Comparison of ENCODE assay signal across 19 cellular contexts in the genomic region with DNA sequence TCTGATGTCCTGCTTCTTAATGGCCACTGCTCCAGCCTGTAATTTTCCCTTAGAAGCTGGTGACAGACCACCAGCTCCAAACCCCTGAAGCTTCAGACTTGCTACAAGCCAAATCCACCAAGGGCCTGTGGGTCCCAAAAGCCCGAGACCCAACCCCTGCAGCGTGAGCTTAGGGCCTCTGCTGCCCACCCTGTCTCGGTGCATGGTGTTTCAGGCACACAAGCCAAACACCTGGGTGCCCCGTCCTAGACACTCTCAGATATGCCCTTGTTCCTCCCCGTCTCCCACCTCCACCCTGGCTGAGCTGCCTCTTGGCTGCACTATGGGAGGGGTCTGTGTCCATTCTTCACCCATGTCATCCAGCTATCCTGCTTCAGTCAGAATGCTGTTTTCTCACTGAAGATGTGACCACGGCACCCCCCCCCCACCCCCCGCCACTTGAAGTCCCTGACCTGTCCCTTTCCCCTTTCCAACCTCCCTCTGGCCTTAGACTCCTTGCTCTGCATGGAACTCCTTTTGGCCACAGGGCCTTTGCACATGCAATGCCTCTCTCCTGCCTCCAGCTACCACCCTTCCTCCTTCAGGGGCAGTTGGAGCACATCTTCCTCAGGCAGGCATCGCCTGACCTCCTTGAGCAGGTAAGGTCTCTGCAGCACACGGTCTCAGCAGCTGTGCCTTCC. TPM values are rescaled to one million over a fixed set of nuclear protein-coding genes. Genes with fewer than 3 reads are reported as not detected.
A peak's percentile ranks its signal among the peaks of the same experiment; 100 is the strongest.
DNase-seq lines count a peak whose midpoint lies in the region; ATAC-seq and TF ChIP-seq lines count a peak whose summit lies in the region.
"Had no signal": no experiment of that assay in that cellular context is flagged by ENCODE, and none has a peak within 500 bp of the region (broad histone marks: within the 10 kb centered on the region; RNA-seq: fewer than 3 reads in every experiment).

No MANE protein-coding gene starts in this region.

- H3K27ac Mint-ChIP-seq in MCF 10A (ENCODE audit: low read depth, unreplicated experiment) = no peak overlapping the region
- H3K27ac Mint-ChIP-seq in T-helper 2 cell treated with Interferon-gamma antibody and Interleukin-4, amounts not matched to agents 5 μg/mL and 100 μg/mL, for 36 hours = no peak overlapping the region
- no peak overlapping the region for H3K27ac Mint-ChIP-seq in WTC11
- H3K27ac Mint-ChIP-seq: CD4-positive, alpha-beta T cell had no signal

- H3K27me3 Mint-ChIP-seq in MCF 10A (ENCODE audit: insufficient read depth, unreplicated experiment) (no peaks in the 10 kb centered on the region), WTC11 (ENCODE audit: low read depth) (peaks cover 10% of the 10 kb centered on the region; the same call in 1 of the 2 replicates)
- no peaks in the 10 kb centered on the region for H3K27me3 Mint-ChIP-seq in T-helper 2 cell treated with Interferon-gamma antibody and Interleukin-4, amounts not matched to agents 5 μg/mL and 100 μg/mL, for 36 hours (ENCODE audit: low read depth)
- H3K27me3 Mint-ChIP-seq: CD4-positive, alpha-beta T cell had no signal

- H3K4me1 ChIP-seq in breast epithelium (no peaks in the 10 kb centered on the region), osteoblast (ENCODE audit: insufficient read depth, low read length) (no peaks in the 10 kb centered on the region), upper lobe of right lung (no peaks in the 10 kb centered on the region)

- H3K27ac ChIP-seq in breast epithelium = no peak overlapping the region
- H3K27ac ChIP-seq in osteoblast (ENCODE audit: low read depth, low read length) = no peak overlapping the region
- H3K27ac ChIP-seq in upper lobe of right lung = no peak overlapping the region

- peaks cover 57 to 77% of the 10 kb centered on the region in 2 donors for H3K9me3 ChIP-seq in breast epithelium
- no peaks in the 10 kb centered on the region for H3K9me3 ChIP-seq in osteoblast (ENCODE audit: low read depth, low read length)
- peaks cover 13% of the 10 kb centered on the region for H3K9me3 ChIP-seq in upper lobe of right lung

- H3K36me3 Mint-ChIP-seq in MCF 10A (ENCODE audit: insufficient read depth, unreplicated experiment) (no peaks in the 10 kb centered on the region), WTC11 (peaks cover 13% of the 10 kb centered on the region)
- no peaks in the 10 kb centered on the region for H3K36me3 Mint-ChIP-seq in T-helper 2 cell treated with Interferon-gamma antibody and Interleukin-4, amounts not matched to agents 5 μg/mL and 100 μg/mL, for 36 hours (ENCODE audit: low read depth)

- POLR2A ChIA-PET in MCF 10A (lab: Yijun Ruan, JAX) = no interaction called here
- POLR2A ChIA-PET in WTC11 (lab: Charles Lee) = no interaction called here

- intact Hi-C loops in breast epithelium (cut with DNase I; ENCODE audit: low total_unique reads) = no loop called here
- intact Hi-C loops in MCF 10A (cut with micrococcal nuclease) = no loop called here
- intact Hi-C loops in upper lobe of right lung (cut with DNase I) = no loop called here

- no peaks in the 10 kb centered on the region for H3K79me2 ChIP-seq in osteoblast (ENCODE audit: insufficient read depth, low read length)

- H3K4me2 ChIP-seq in osteoblast (ENCODE audit: insufficient read depth, low read length) = no peak overlapping the region

- H3K27me3 ChIP-seq in breast epithelium (no peaks in the 10 kb centered on the region), osteoblast (ENCODE audit: insufficient read depth, low read length) (no peaks in the 10 kb centered on the region), upper lobe of right lung (no peaks in the 10 kb centered on the region)

- H3K9me3 Mint-ChIP-seq in MCF 10A (ENCODE audit: unreplicated experiment) (peaks cover 34% of the 10 kb centered on the region), WTC11 (peaks cover 44% of the 10 kb centered on the region)
- H3K9me3 Mint-ChIP-seq in T-helper 2 cell treated with Interferon-gamma antibody and Interleukin-4, amounts not matched to agents 5 μg/mL and 100 μg/mL, for 36 hours = peaks cover 54% of the 10 kb centered on the region

- H3K4me3 Mint-ChIP-seq in MCF 10A (ENCODE audit: unreplicated experiment) (no peak overlapping the region), WTC11 (no peak overlapping the region)
- H3K4me3 Mint-ChIP-seq in T-helper 2 cell treated with Interferon-gamma antibody and Interleukin-4, amounts not matched to agents 5 μg/mL and 100 μg/mL, for 36 hours = no peak overlapping the region
- H3K4me3 Mint-ChIP-seq: CD4-positive, alpha-beta T cell had no signal

- H2AFZ ChIP-seq in osteoblast (ENCODE audit: low read length) = no peak overlapping the region

- no peak for TF ChIP-seq POLR2A in breast epithelium (IDR thresholded peaks at IDR 0.05)

- no peaks in the 10 kb centered on the region for H3K4me1 Mint-ChIP-seq in MCF 10A (ENCODE audit: insufficient read depth, unreplicated experiment)
- H3K4me1 Mint-ChIP-seq in T-helper 2 cell treated with Interferon-gamma antibody and Interleukin-4, amounts not matched to agents 5 μg/mL and 100 μg/mL, for 36 hours (ENCODE audit: low read depth) = no peaks in the 10 kb centered on the region
- no peaks in the 10 kb centered on the region for H3K4me1 Mint-ChIP-seq in WTC11

- no TSS peak for BruUV-seq in MCF 10A (replicated peaks; lab: Mats Ljungman, UMichigan)

- TF ChIP-seq CTCF in breast epithelium (IDR thresholded peaks at IDR 0.05) = no peak
- no peak for TF ChIP-seq CTCF in MCF 10A (IDR thresholded peaks at IDR 0.05; ENCODE audit: unreplicated experiment)
- no peak for TF ChIP-seq CTCF in osteoblast (IDR thresholded peaks at IDR 0.05; ENCODE audit: extremely low read depth, low read depth, low read length)
- no peak for TF ChIP-seq CTCF in upper lobe of right lung (IDR thresholded peaks at IDR 0.05)
- no peak for TF ChIP-seq CTCF in WTC11 (IDR thresholded peaks at IDR 0.05)

- H3K4me3 ChIP-seq in breast epithelium (no peak overlapping the region), osteoblast (ENCODE audit: insufficient read depth, low read length) (no peak overlapping the region), upper lobe of right lung (no peak overlapping the region)

- no peaks in the 10 kb centered on the region for H3K36me3 ChIP-seq in breast epithelium
- peaks cover 53% of the 10 kb centered on the region for H3K36me3 ChIP-seq in osteoblast (ENCODE audit: insufficient read depth, low read length)
- H3K36me3 ChIP-seq in upper lobe of right lung = no peaks in the 10 kb centered on the region

- CTCF ChIA-PET in MCF 10A (lab: Yijun Ruan, JAX) = no interaction called here
- CTCF ChIA-PET in WTC11 (lab: Charles Lee) = no interaction called here

- DNase-seq in breast epithelium (ENCODE audit: low spot score in 2 of 2) (peak; percentile 7 to 22), MCF 10A (ENCODE audit: unreplicated experiment) (no peak), islet precursor cell (peak; percentile 32), osteoblast (ENCODE audit: insufficient read length, low spot score, missing footprints) (peak; percentile 83), upper lobe of right lung (peak; percentile 22), superior temporal gyrus (ENCODE audit: extremely low spot score) (no peak), WTC11 (ENCODE audit: low spot score) (no peak)
- no peak for DNase-seq in T-helper 2 cell treated with Interferon-gamma antibody and Interleukin-4, amounts not matched to agents 5 μg/mL and 100 μg/mL, for 36 hours (ENCODE audit: low spot score)
- DNase-seq: DND-41, KG1, MV-4-11, NCI-H187, NCI-H2107, NCI-H510A treated with DMSO at 0.1 percent for 48 hours, NCI-H774, OCI-M1, SHP77 treated with DMSO at 0.1 percent for 48 hours had no signal

- H4K20me1 ChIP-seq in osteoblast (ENCODE audit: insufficient read depth, low read length) = no peaks in the 10 kb centered on the region

- ATAC-seq in upper lobe of right lung (no peak), WTC11 (no peak)

TF ChIP-seq in WTC11, 78 proteins besides CTCF, POLR2A, EP300 and RAD21:
- TF ChIP-seq ZNF138 (CRISPR knock-in tag; conservative IDR thresholded peaks at IDR 0.05) = no peak
- TF ChIP-seq, protein P1, sequence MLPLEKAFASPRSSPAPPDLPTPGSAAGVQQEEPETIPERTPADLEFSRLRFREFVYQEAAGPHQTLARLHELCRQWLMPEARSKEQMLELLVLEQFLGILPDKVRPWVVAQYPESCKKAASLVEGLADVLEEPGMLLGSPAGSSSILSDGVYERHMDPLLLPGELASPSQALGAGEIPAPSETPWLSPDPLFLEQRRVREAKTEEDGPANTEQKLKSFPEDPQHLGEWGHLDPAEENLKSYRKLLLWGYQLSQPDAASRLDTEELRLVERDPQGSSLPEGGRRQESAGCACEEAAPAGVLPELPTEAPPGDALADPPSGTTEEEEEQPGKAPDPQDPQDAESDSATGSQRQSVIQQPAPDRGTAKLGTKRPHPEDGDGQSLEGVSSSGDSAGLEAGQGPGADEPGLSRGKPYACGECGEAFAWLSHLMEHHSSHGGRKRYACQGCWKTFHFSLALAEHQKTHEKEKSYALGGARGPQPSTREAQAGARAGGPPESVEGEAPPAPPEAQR (CRISPR knock-in tag; IDR thresholded peaks at IDR 0.05) = no peak
- TF ChIP-seq, protein P2, sequence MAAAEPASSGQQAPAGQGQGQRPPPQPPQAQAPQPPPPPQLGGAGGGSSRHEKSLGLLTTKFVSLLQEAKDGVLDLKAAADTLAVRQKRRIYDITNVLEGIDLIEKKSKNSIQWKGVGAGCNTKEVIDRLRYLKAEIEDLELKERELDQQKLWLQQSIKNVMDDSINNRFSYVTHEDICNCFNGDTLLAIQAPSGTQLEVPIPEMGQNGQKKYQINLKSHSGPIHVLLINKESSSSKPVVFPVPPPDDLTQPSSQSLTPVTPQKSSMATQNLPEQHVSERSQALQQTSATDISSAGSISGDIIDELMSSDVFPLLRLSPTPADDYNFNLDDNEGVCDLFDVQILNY (CRISPR knock-in tag; IDR thresholded peaks at IDR 0.05) = no peak

RNA-seq across cellular contexts. Expression of a gene that starts 55.8 kb away (rescaled TPM):
- total RNA-seq in breast epithelium (10 to 100 TPM in 1 of 3 donors, 1 to 10 TPM in 2; 7.4 to 11.6 (median 8.2) TPM), MCF 10A (2022) (3.9 and 4.6 TPM in 2 replicates), osteoblast (7.6 and 9.1 TPM in 2 replicates), upper lobe of right lung (6.7 TPM), WTC11 (2021) (7.9 to 8.9 TPM (median 8.9 TPM) in 3 replicates)
- total RNA-seq: HT-29 had no signal

Comparison
In these comparisons a context has a peak if more than half of its experiments do, and no peak if none do; other contexts are left out.
1. DNase-seq: peak in breast epithelium (2 of 2), islet precursor cell (single experiment), osteoblast (single experiment) and upper lobe of right lung (single experiment); none in MCF 10A (single experiment), superior temporal gyrus (single experiment), T-helper 2 cell treated with Interferon-gamma antibody and Interleukin-4, amounts not matched to agents 5 μg/mL and 100 μg/mL, for 36 hours (single experiment) and WTC11 (single experiment).